ENCODE assay signal across 16 cellular contexts in the genomic region with DNA sequence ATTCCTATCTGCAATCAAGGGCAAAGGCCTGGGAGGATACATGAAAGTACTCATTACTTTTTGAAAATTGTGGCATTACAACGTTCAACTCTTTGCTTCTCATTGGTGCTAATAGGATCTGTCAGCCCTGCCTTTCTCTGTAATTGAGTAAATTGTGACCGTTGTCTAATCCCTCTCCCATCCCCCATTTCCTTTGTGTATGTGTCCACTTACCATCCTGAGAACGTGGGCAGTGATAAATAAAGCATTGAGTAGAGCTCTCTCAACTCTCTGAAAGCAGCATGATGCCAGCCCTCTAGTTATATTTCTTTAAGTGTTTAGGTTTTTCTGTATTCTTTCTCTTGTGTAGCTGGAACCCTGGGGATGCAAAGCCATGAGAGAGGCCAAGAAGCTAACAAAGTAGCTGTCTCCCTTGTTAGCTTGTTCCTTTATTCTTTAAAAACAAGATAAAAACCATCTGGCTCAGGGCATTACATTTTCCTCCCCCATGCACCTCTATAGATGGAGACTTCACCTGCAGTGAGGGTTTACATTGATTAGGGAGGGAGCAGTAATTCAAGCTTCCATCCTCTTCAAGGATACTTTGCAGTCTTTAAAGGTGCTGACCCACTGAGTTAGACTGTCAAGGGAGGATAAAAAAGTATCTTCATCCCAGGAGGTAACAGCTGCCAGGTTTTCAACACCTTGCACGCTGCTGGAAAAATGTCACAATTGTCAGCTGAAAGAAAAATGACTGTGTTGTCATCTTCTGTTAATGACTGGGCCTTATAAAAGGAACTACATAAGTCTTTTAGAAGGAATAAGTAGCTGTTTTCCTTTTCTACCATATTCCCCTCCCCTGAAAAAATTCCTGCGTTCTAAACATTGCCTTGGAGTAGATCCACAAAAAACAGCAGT.
A peak's percentile ranks its signal among the peaks of the same experiment; 100 is the strongest.
DNase-seq lines count a peak whose midpoint lies in the region; ATAC-seq, FAIRE-seq and TF ChIP-seq lines count a peak whose summit lies in the region.
"Had no signal": no experiment of that assay in that cellular context is flagged by ENCODE, and none has a peak within 500 bp of the region (broad histone marks: within the 10 kb centered on the region; RNA-seq: fewer than 3 reads in every experiment).

No MANE protein-coding gene starts in this region.

- intact Hi-C loops in MCF 10A (cut with micrococcal nuclease): no loop called here

- peaks cover 9% of the 10 kb centered on the region for H3K36me3 Mint-ChIP-seq in MCF 10A (ENCODE audit: insufficient read depth, unreplicated experiment)
- H3K36me3 Mint-ChIP-seq: activated naive CD8-positive, alpha-beta T cell; stimulated activated memory B cell treated with anti-CD40 and anti-IgM and Interleukin-4, amounts not matched to agents 10 μg/mL and 1 μg/mL and 100 μg/mL, for 72 hours had no signal

- POLR2A ChIA-PET in MCF 10A (lab: Yijun Ruan, JAX): interaction anchor here (0.9 to 1.8 kb wide), 6 partner anchors 10 to 253 kb away, joined by 3 to 7 read pairs (median 5); no protein-coding TSS in a partner anchor

- H3K27ac Mint-ChIP-seq in MCF 10A (ENCODE audit: low read depth, unreplicated experiment): no peak overlapping the region
- H3K27ac Mint-ChIP-seq: activated naive CD8-positive, alpha-beta T cell; activated T-cell treated with anti-CD3 and anti-CD28 coated beads, Interleukin-2, amount 50 U/mL, for 72 hours; stimulated activated memory B cell treated with anti-CD40 and anti-IgM and Interleukin-4, amounts not matched to agents 10 μg/mL and 1 μg/mL and 100 μg/mL, for 72 hours had no signal

- no peaks in the 10 kb centered on the region for H3K4me1 Mint-ChIP-seq in MCF 10A (ENCODE audit: insufficient read depth, unreplicated experiment)

- H3K27me3 Mint-ChIP-seq in MCF 10A (ENCODE audit: insufficient read depth, unreplicated experiment): no peaks in the 10 kb centered on the region
- H3K27me3 Mint-ChIP-seq: activated naive CD8-positive, alpha-beta T cell; stimulated activated memory B cell treated with anti-CD40 and anti-IgM and Interleukin-4, amounts not matched to agents 10 μg/mL and 1 μg/mL and 100 μg/mL, for 72 hours had no signal

- FAIRE-seq in D721Med (lab: Jason Lieb, UNC): peak; percentile 91
- FAIRE-seq in bronchial epithelial cell (lab: Jason Lieb, UNC): peak; percentile 23

- no peak overlapping the region for H3K4me3 ChIP-seq in bronchial epithelial cell (ENCODE audit: low read depth, low read length)
- H3K4me3 ChIP-seq: colonic mucosa had no signal

- no peaks in the 10 kb centered on the region for H3K36me3 ChIP-seq in bronchial epithelial cell (ENCODE audit: control insufficient read depth, insufficient read depth, low read length)
- H3K36me3 ChIP-seq: colonic mucosa had no signal

- ATAC-seq in HG03135 (IDR thresholded peaks at IDR 0.05; ENCODE audit: unreplicated experiment): no peak
- ATAC-seq in HG03432 (IDR thresholded peaks at IDR 0.05; ENCODE audit: unreplicated experiment): no peak

- CTCF ChIA-PET in MCF 10A (lab: Yijun Ruan, JAX): interaction anchor here (0.5 to 5.6 kb wide), 63 partner anchors 8 to 972 kb away, joined by 3 to 96 read pairs (median 4); no protein-coding TSS in a partner anchor

- no peak for DNase-seq in D721Med (ENCODE audit: insufficient read length, low spot score)
- peak; percentile 57 for DNase-seq in NCI-H1092 treated with DMSO at 0.1 percent for 48 hours (lab: John Stamatoyannopoulos, UW)
- DNase-seq in NCI-H510A treated with DMSO at 0.1 percent for 48 hours (lab: John Stamatoyannopoulos, UW): peak; percentile 57
- DNase-seq in bronchial epithelial cell (ENCODE audit: low read depth): no peak
- no peak for DNase-seq in inferior parietal cortex (ENCODE audit: extremely low spot score)
- DNase-seq in MCF 10A (ENCODE audit: unreplicated experiment): no peak
- DNase-seq: activated CD4-positive, alpha-beta T cell treated with anti-CD3 and anti-CD28 coated beads for 1 hour; activated CD8-positive, alpha-beta memory T cell treated with anti-CD3 and anti-CD28 coated beads for 24 hours; occipital lobe; right cardiac atrium had no signal

- H3K9me3 Mint-ChIP-seq in MCF 10A (ENCODE audit: unreplicated experiment): no peaks in the 10 kb centered on the region
- H3K9me3 Mint-ChIP-seq: activated T-cell treated with anti-CD3 and anti-CD28 coated beads, Interleukin-2, amount 50 U/mL, for 72 hours; stimulated activated memory B cell treated with anti-CD40 and anti-IgM and Interleukin-4, amounts not matched to agents 10 μg/mL and 1 μg/mL and 100 μg/mL, for 72 hours had no signal

- BruUV-seq in MCF 10A (replicated peaks; lab: Mats Ljungman, UMichigan): no TSS peak

- TF ChIP-seq CTCF in D721Med (IDR thresholded peaks at IDR 0.05; ENCODE audit: insufficient read depth, missing control alignments): no peak
- TF ChIP-seq CTCF in bronchial epithelial cell (IDR thresholded peaks at IDR 0.05; ENCODE audit: insufficient read depth, low read length, severe bottlenecking): no peak
- no peak for TF ChIP-seq CTCF in MCF 10A (IDR thresholded peaks at IDR 0.05; ENCODE audit: unreplicated experiment)

- H3K27me3 ChIP-seq in bronchial epithelial cell (ENCODE audit: control insufficient read depth, insufficient read depth, low read length): no peaks in the 10 kb centered on the region
- H3K27me3 ChIP-seq: colonic mucosa had no signal

- H3K4me3 Mint-ChIP-seq in MCF 10A (ENCODE audit: unreplicated experiment): no peak overlapping the region
- H3K4me3 Mint-ChIP-seq: activated naive CD8-positive, alpha-beta T cell; activated T-cell treated with anti-CD3 and anti-CD28 coated beads, Interleukin-2, amount 50 U/mL, for 72 hours; stimulated activated memory B cell treated with anti-CD40 and anti-IgM and Interleukin-4, amounts not matched to agents 10 μg/mL and 1 μg/mL and 100 μg/mL, for 72 hours had no signal

Comparison
In these comparisons a context has a peak if more than half of its experiments do, and no peak if none do; other contexts are left out.
1. DNase-seq: peak in NCI-H1092 treated with DMSO at 0.1 percent for 48 hours (single experiment) and NCI-H510A treated with DMSO at 0.1 percent for 48 hours (single experiment); none in D721Med (single experiment), bronchial epithelial cell (single experiment), inferior parietal cortex (single experiment) and MCF 10A (single experiment).